In genomic region chr2:230160112-230160660, GRCh38 we compare ENCODE assay signal across 8 cellular contexts. TPM values are rescaled to one million over a fixed set of nuclear protein-coding genes. Genes with fewer than 3 reads are reported as not detected.
DNase-seq lines count a peak whose midpoint lies in the region; ATAC-seq, FAIRE-seq and TF ChIP-seq lines count a peak whose summit lies in the region.

No MANE protein-coding gene starts in this region.

- TF ChIP-seq CTCF in A549 (IDR thresholded peaks at IDR 0.05) (peak; percentile 75), GM12874 (IDR thresholded peaks at IDR 0.05; ENCODE audit: insufficient read depth, low read depth, low read length) (peak; percentile 65), epithelial cell of esophagus (IDR thresholded peaks at IDR 0.05; ENCODE audit: insufficient read depth, low read depth, low read length, missing control alignments) (peak; percentile 69), natural killer cell (IDR thresholded peaks at IDR 0.05) (peak; percentile 86), thoracic aorta (IDR thresholded peaks at IDR 0.05) (peak; percentile 63)

- no peak for TF ChIP-seq POLR2A in A549 (IDR thresholded peaks at IDR 0.05; ENCODE audit: low read length)

- no peak overlapping the region for H3K27ac ChIP-seq in A549
- no peak overlapping the region for H3K27ac ChIP-seq in thoracic aorta

- peaks cover 13 to 22% of the 10 kb centered on the region in 2 donors for H3K4me1 Mint-ChIP-seq in natural killer cell

- peaks cover 8% of the 10 kb centered on the region for H3K36me3 Mint-ChIP-seq in natural killer cell

- no peak overlapping the region for H3K4me3 ChIP-seq in A549
- H3K4me3 ChIP-seq in epithelial cell of esophagus (ENCODE audit: low read length) = no peak overlapping the region
- H3K4me3 ChIP-seq in thoracic aorta = no peak overlapping the region

- FAIRE-seq in A549 (lab: Jason Lieb, UNC) = no peak

- no peaks in the 10 kb centered on the region for H3K27me3 Mint-ChIP-seq in natural killer cell (ENCODE audit: low read depth in 2 of 2)

- DNase-seq in A549 (ENCODE audit: low read depth in 1 of 2, low spot score in 1 of 2) (peak; percentile 47 to 48), NCI-H82 (lab: John Stamatoyannopoulos, UW) (peak; percentile 71), epithelial cell of esophagus (ENCODE audit: low read depth) (peak; percentile 50), natural killer cell (peak; percentile 52), thoracic aorta (ENCODE audit: low spot score) (no peak)
- peak; percentile 83 for DNase-seq in activated CD8-positive, alpha-beta memory T cell treated with anti-CD3 and anti-CD28 coated beads for 24 hours

- H3K4me3 Mint-ChIP-seq in natural killer cell = peak overlapping the region; percentile 22

- H3K27me3 ChIP-seq in thoracic aorta (replicated peaks; ENCODE audit: insufficient read depth) = no peaks in the 10 kb centered on the region

- 36% methylated on average over 11 of the region's 11 CpGs for WGBS in A549 (ENCODE audit: missing lambda C conversion rate)

- POLR2A ChIA-PET in A549 (lab: Yijun Ruan, JAX) = no interaction called here

- no peak for TF ChIP-seq EP300 in A549 (IDR thresholded peaks at IDR 0.05)

- no peaks in the 10 kb centered on the region for H3K9me3 ChIP-seq in A549
- no peaks in the 10 kb centered on the region for H3K9me3 ChIP-seq in thoracic aorta

- ATAC-seq in A549 (peak; percentile 48 to 88; a peak in 4 of 6 replicates), natural killer cell (peak; percentile 75 to 83 (median 76)), thoracic aorta (ENCODE audit: insufficient number of reproducible peaks, low FRiP score, low read depth) (no peak), HG03457 (IDR thresholded peaks at IDR 0.05; ENCODE audit: unreplicated experiment) (no peak)

- no peaks in the 10 kb centered on the region for H3K36me3 ChIP-seq in thoracic aorta

- H3K27ac Mint-ChIP-seq in natural killer cell = no peak overlapping the region

- TF ChIP-seq RAD21 in A549 (conservative IDR thresholded peaks at IDR 0.05 in 1 of 2, IDR thresholded peaks at IDR 0.05 in 1 of 2) = peak; percentile 65 to 71

- CTCF ChIA-PET in A549 (lab: Yijun Ruan, JAX) = interaction anchor here (0.5 to 8.8 kb wide), 36 partner anchors 8 to 737 kb away, joined by 3 to 98 read pairs (median 4); partner anchors contain the start of gene SLC16A14

- H3K9me3 Mint-ChIP-seq in natural killer cell = no peaks in the 10 kb centered on the region

- H3K4me2 ChIP-seq in A549 = no peak overlapping the region

- intact Hi-C loops in natural killer cell (cut with micrococcal nuclease) = loop anchor here (1.0 to 5.0 kb wide), 2 partner anchors 93 to 152 kb away; partner anchors contain the start of gene SLC16A14

- H3K4me1 ChIP-seq in A549 (no peaks in the 10 kb centered on the region), thoracic aorta (ENCODE audit: control insufficient read depth in 1 of 2, low read depth in 2 of 2) (no peaks in the 10 kb centered on the region)

TF ChIP-seq in A549, 52 proteins besides CTCF, POLR2A, EP300 and RAD21:
- no peak for TF ChIP-seq PHF8 (IDR thresholded peaks at IDR 0.05; ENCODE audit: borderline replicate concordance, low read depth)
- peak; percentile 64 for TF ChIP-seq SMC3 (IDR thresholded peaks at IDR 0.05)
- no peak for TF ChIP-seq MAFK (IDR thresholded peaks at IDR 0.05; ENCODE audit: partially characterized antibody)

RNA-seq across cellular contexts. Expression of gene SP110, which starts 59.6 kb away (rescaled TPM):
- polyA plus RNA-seq in A549 (2011; rRNA removed) (3.6 and 4.1 TPM in 2 replicates), A549 (2017; fragmentation: RNase III; extraction: RNeasy Plus Mini Kit Qiagen cat#74134 plus additional on column Dnase treatment) (4.6 to 6.0 TPM (median 5.3 TPM) in 3 replicates)
- polyA plus RNA-seq in A549 (2012; cell fraction: cytosol; rRNA removed) = 2.7 TPM in 2 replicates
- polyA plus RNA-seq in A549 (2012; cell fraction: nucleus; rRNA removed) = 3.2 and 3.5 TPM in 2 replicates
- polyA minus RNA-seq in A549 (2011; rRNA and poly(A)+ RNA removed) = 3.1 and 7.0 TPM in 2 replicates
- total RNA-seq in natural killer cell (100 to 1,000 TPM in 1 of 3 donors, 10 to 100 TPM in 2; 92.7 to 132 (median 97.9) TPM), thoracic aorta (10 to 100 TPM; 28.0 to 73.5 TPM)

Comparison
In these comparisons a context has a peak if more than half of its experiments do, and no peak if none do; other contexts are left out.
1. ATAC-seq: peak in A549 (2 of 2) and natural killer cell (3 of 3); none in thoracic aorta (single experiment) and HG03457 (single experiment).
2. Peak in every context shown above with its lines, with median percentiles within 50 percentile points of each other: CTCF ChIP-seq.